22 cellular contexts compared by ENCODE assay signal in genomic region chr1:95195046-95195445, GRCh38.
"Had no signal": no experiment of that assay in that cellular context is flagged by ENCODE, and none has a peak within 500 bp of the region (broad histone marks: within the 10 kb centered on the region; RNA-seq: fewer than 3 reads in every experiment).

No MANE protein-coding gene starts in this region.

- ATAC-seq: activated CD8-positive, alpha-beta memory T cell treated with anti-CD3 and anti-CD28 coated beads, Interleukin-2, amount 10 ng/mL, durations not matched to agents 7 days and 5 days; T-helper 17 cell had no signal

- H3K27ac ChIP-seq: breast epithelium, Peyer's patch, RWPE1 had no signal

- DNase-seq: activated B cell treated with CpG ODN at 0.5 μM for 24 hours; activated CD4-positive, alpha-beta T cell treated with anti-CD3 and anti-CD28 coated beads for 1 hour; activated CD4-positive, alpha-beta T cell treated with anti-CD3 and anti-CD28 coated beads, Interleukin-2, amount 10 ng/mL, durations not matched to agents 24 days and 14 days; activated CD4-positive, alpha-beta T cell treated with anti-CD3 and anti-CD28 coated beads, Interleukin-2, amount 50 U/mL, for 48 hours; activated CD8-positive, alpha-beta memory T cell treated with anti-CD3 and anti-CD28 coated beads, Interleukin-2, amount 10 ng/mL, durations not matched to agents 7 days and 5 days; activated effector memory CD4-positive, alpha-beta T cell treated with Interleukin-2 at 50 U/mL for 16 hours; activated naive CD4-positive, alpha-beta T cell; activated T-cell treated with anti-CD3 and anti-CD28 coated beads, Interleukin-2, amount 50 U/mL, for 24 hours; aorta; central memory CD4-positive, alpha-beta T cell; MM.1S; NCI-H1105 treated with DMSO at 0.1 percent for 48 hours; NCI-H146; NCI-H2029; NCI-H2107; NCI-H524; Peyer's patch; SHP77 treated with DMSO at 0.1 percent for 48 hours; T-helper 17 cell; T-helper 9 cell had no signal

- H3K9me3 ChIP-seq: breast epithelium, Peyer's patch had no signal

- H3K27me3 ChIP-seq: breast epithelium, Peyer's patch had no signal

- H3K36me3 ChIP-seq: breast epithelium, Peyer's patch had no signal

- H3K4me1 ChIP-seq: breast epithelium, Peyer's patch had no signal

- H3K4me3 ChIP-seq: breast epithelium, Peyer's patch had no signal
